29 cellular contexts compared by ENCODE assay signal in the genomic region with DNA sequence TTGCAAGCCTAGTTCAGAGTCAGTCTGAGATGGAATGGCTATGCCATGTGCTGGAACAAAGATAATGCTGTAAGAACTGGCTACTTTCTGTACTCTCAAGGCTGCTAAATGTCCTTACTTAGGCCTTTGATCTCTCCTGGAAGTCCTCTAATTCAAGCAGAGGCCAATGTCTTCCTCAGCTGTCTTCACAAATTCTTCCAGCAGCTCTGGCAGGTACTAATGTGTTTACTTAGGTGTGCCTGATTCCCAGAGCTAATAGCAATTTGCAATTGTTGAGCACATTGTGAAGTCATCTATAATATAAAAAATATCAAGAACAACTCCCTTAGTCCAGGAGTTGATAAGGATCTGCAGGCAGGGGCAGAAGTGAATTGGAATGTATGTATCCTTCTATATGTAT. TPM values are rescaled to one million over a fixed set of nuclear protein-coding genes. Genes with fewer than 3 reads are reported as not detected.
"Had no signal": no experiment of that assay in that cellular context is flagged by ENCODE, and none has a peak within 500 bp of the region (broad histone marks: within the 10 kb centered on the region; RNA-seq: fewer than 3 reads in every experiment).

No MANE protein-coding gene starts in this region.

- H3K4me3 Mint-ChIP-seq: memory B cell; mesothelial cell of epicardium; naive B cell; stimulated activated effector memory CD8-positive, alpha-beta T cell treated with anti-CD3 and anti-CD28 coated beads, Interleukin-12 subunit alpha, Interleukin-12 subunit beta, amount 100 ng/mL, for 72 hours had no signal

- H3K27me3 ChIP-seq: uterus had no signal

- H3K27ac Mint-ChIP-seq: memory B cell; mesothelial cell of epicardium; naive B cell; nephron progenitor cell; stimulated activated effector memory CD8-positive, alpha-beta T cell treated with anti-CD3 and anti-CD28 coated beads, Interleukin-12 subunit alpha, Interleukin-12 subunit beta, amount 100 ng/mL, for 72 hours had no signal

- H3K9me3 Mint-ChIP-seq: mesothelial cell of epicardium, nephron progenitor cell had no signal

- DNase-seq: cortex of kidney; dorsolateral prefrontal cortex; effector CD8-positive, alpha-beta T cell; kidney; left cardiac atrium; left ventricle myocardium inferior; lower lobe of right lung; naive B cell; nephron progenitor cell; retina; sigmoid colon; stimulated activated CD4-positive, alpha-beta T cell treated with anti-CD3 and anti-CD28 coated beads, Interleukin-4, amount 100 ng/mL, for 1 hour; stimulated activated CD8-positive, alpha-beta memory T cell treated with anti-CD3 and anti-CD28 coated beads, Interleukin-4, amount 100 ng/mL, for 48 hours; stimulated activated naive CD8-positive, alpha-beta T cell treated with anti-CD3 and anti-CD28 coated beads, Interleukin-15, Interleukin-2, amounts not matched to agents 100 U/mL and 50 U/mL, for 24 hours; thyroid gland; upper lobe of left lung; uterus had no signal

- H3K27ac ChIP-seq: dorsolateral prefrontal cortex, gastroesophageal sphincter, left ventricle myocardium inferior, lower lobe of right lung, parathyroid adenoma, prostate gland, sigmoid colon, suprapubic skin, thyroid gland, upper lobe of left lung, uterus had no signal

- H3K9me3 ChIP-seq: gastroesophageal sphincter, left ventricle myocardium inferior, lower lobe of right lung, prostate gland, sigmoid colon, suprapubic skin, thyroid gland, upper lobe of left lung, uterus had no signal

- H3K36me3 ChIP-seq: gastroesophageal sphincter, left ventricle myocardium inferior, lower lobe of right lung, prostate gland, sigmoid colon, suprapubic skin, thyroid gland, upper lobe of left lung, uterus had no signal

- ATAC-seq: esophagus mucosa; gastroesophageal sphincter; left cardiac atrium; lower lobe of right lung; stimulated activated effector memory CD8-positive, alpha-beta T cell treated with anti-CD3 and anti-CD28 coated beads, Interleukin-12 subunit alpha, Interleukin-12 subunit beta, amount 100 ng/mL, for 72 hours; stimulated activated naive CD8-positive, alpha-beta T cell treated with anti-CD3 and anti-CD28 coated beads, Interleukin-15, Interleukin-2, amounts not matched to agents 100 U/mL and 50 U/mL, for 24 hours had no signal

- H3K4me3 ChIP-seq: gastroesophageal sphincter, left ventricle myocardium inferior, lower lobe of right lung, prostate gland, sigmoid colon, smooth muscle cell, suprapubic skin, thyroid gland, upper lobe of left lung, uterus had no signal

- H3K4me1 Mint-ChIP-seq: stimulated activated effector memory CD8-positive, alpha-beta T cell treated with anti-CD3 and anti-CD28 coated beads, Interleukin-12 subunit alpha, Interleukin-12 subunit beta, amount 100 ng/mL, for 72 hours had no signal

- H3K4me1 ChIP-seq: left ventricle myocardium inferior, lower lobe of right lung, parathyroid adenoma, prostate gland, uterus had no signal

- H2AFZ ChIP-seq: parathyroid adenoma had no signal

- H3K36me3 Mint-ChIP-seq: memory B cell; mesothelial cell of epicardium; stimulated activated effector memory CD8-positive, alpha-beta T cell treated with anti-CD3 and anti-CD28 coated beads, Interleukin-12 subunit alpha, Interleukin-12 subunit beta, amount 100 ng/mL, for 72 hours had no signal

- H3K79me2 ChIP-seq: parathyroid adenoma had no signal

RNA-seq across cellular contexts. Expression of a gene that starts 3.8 kb away (rescaled TPM):
- total RNA-seq: dorsolateral prefrontal cortex, esophagus mucosa, fibroblast of villous mesenchyme, gastroesophageal sphincter, kidney, left cardiac atrium, left ventricle myocardium inferior, lower lobe of right lung, mesothelial cell of epicardium, mucosa of gallbladder, omental fat pad, sigmoid colon, smooth muscle cell, suprapubic skin, thyroid gland, upper lobe of left lung, uterus had no signal
- polyA plus RNA-seq: sigmoid colon, smooth muscle cell had no signal

RNA-seq across cellular contexts. Expression of a gene that starts 5.4 kb away (rescaled TPM):
- total RNA-seq: esophagus mucosa, fibroblast of villous mesenchyme, gastroesophageal sphincter, kidney, left cardiac atrium, left ventricle myocardium inferior, lower lobe of right lung, mucosa of gallbladder, sigmoid colon, smooth muscle cell, suprapubic skin, thyroid gland, upper lobe of left lung, uterus had no signal
- polyA plus RNA-seq: sigmoid colon, smooth muscle cell had no signal
